Comparison of ENCODE assay signal across 29 cellular contexts in genomic region chr12:97524812-97525211, GRCh38.
DNase-seq lines count a peak whose midpoint lies in the region; ATAC-seq and TF ChIP-seq lines count a peak whose summit lies in the region.
"Had no signal": no experiment of that assay in that cellular context is flagged by ENCODE, and none has a peak within 500 bp of the region (broad histone marks: within the 10 kb centered on the region; RNA-seq: fewer than 3 reads in every experiment).

No MANE protein-coding gene starts in this region.

- TF ChIP-seq EP300 in transverse colon (IDR thresholded peaks at IDR 0.05; ENCODE audit: low read depth) (no peak), upper lobe of left lung (IDR thresholded peaks at IDR 0.05) (no peak)

- intact Hi-C loops in left lung (cut with DNase I) = no loop called here
- intact Hi-C loops in upper lobe of right lung (cut with DNase I) = no loop called here
- intact Hi-C loops in transverse colon (cut with DNase I; ENCODE audit: low total_unique reads) = no loop called here

- H3K27ac ChIP-seq in left lung (no peak overlapping the region), upper lobe of right lung (no peak overlapping the region), transverse colon (no peak overlapping the region), upper lobe of left lung (no peak overlapping the region)
- H3K27ac ChIP-seq: 22Rv1; A549; BLaER1; BLaER1 treated with 17β-estradiol and CSF1 and Interleukin-3, amounts not matched to agents 10 nM and 100 nM; C4-2B had no signal

- 82 to 100% methylated on average over 1 of the region's 1 CpG for WGBS in transverse colon (ENCODE audit: low coverage in 1 of 2), 2 donors
- WGBS in upper lobe of left lung, 2 donors = 61 to 77% methylated on average over 1 of the region's 1 CpG

- ATAC-seq in left lung (peak; percentile 33), upper lobe of right lung (peak; percentile 59), upper lobe of left lung (ENCODE audit: low FRiP score in 2 of 2) (no peak)
- ATAC-seq: A549; CD8-positive, alpha-beta T cell had no signal

- TF ChIP-seq POLR2A in transverse colon (IDR thresholded peaks at IDR 0.05) (no peak), upper lobe of left lung (IDR thresholded peaks at IDR 0.05) (no peak)

- TF ChIP-seq CTCF in left lung (IDR thresholded peaks at IDR 0.05) (no peak), upper lobe of right lung (IDR thresholded peaks at IDR 0.05) (no peak), transverse colon (IDR thresholded peaks at IDR 0.05) (no peak), upper lobe of left lung (IDR thresholded peaks at IDR 0.05) (no peak)

- DNase-seq in left lung (no peak), upper lobe of right lung (no peak), transverse colon (no peak), upper lobe of left lung (no peak)
- DNase-seq: 8988T; ACHN; AML-193; BE2C; C1 segment of cervical spinal cord; Caco-2; Calu3; CD4-positive, alpha-beta memory T cell; CD4-positive, alpha-beta T cell; CD4-positive, CD25-positive, alpha-beta regulatory T cell; CD8-positive, alpha-beta memory T cell; CD8-positive, alpha-beta T cell; COR-L47; DMS 273 treated with DMSO at 0.1 percent for 48 hours; DMS153; DMS53; DMS79; DMS79 treated with DMSO at 0.1 percent for 48 hours; DND-41; EL had no signal

- in situ Hi-C loops in transverse colon (cut with MboI; ENCODE audit: low pct_ligation_motif_present in 1 of 4, low pct_unique_long_range_greater_than_20kb in 1 of 4, low sequenced_read_pairs in 3 of 4) = no loop called here

- H3K36me3 ChIP-seq in left lung (no peaks in the 10 kb centered on the region), upper lobe of right lung (no peaks in the 10 kb centered on the region), transverse colon (no peaks in the 10 kb centered on the region), upper lobe of left lung (no peaks in the 10 kb centered on the region)
- H3K36me3 ChIP-seq: BE2C; BLaER1; BLaER1 treated with 17β-estradiol and CSF1 and Interleukin-3, amounts not matched to agents 10 nM and 100 nM had no signal

- H3K4me3 ChIP-seq in left lung (no peak overlapping the region), upper lobe of right lung (no peak overlapping the region), transverse colon (no peak overlapping the region), upper lobe of left lung (no peak overlapping the region)
- H3K4me3 ChIP-seq: A549; BLaER1; BLaER1 treated with 17β-estradiol and CSF1 and Interleukin-3, amounts not matched to agents 10 nM and 100 nM had no signal

- H3K27me3 ChIP-seq in left lung (no peaks in the 10 kb centered on the region), upper lobe of right lung (no peaks in the 10 kb centered on the region), transverse colon (no peaks in the 10 kb centered on the region), upper lobe of left lung (no peaks in the 10 kb centered on the region)
- H3K27me3 ChIP-seq: BE2C; BLaER1; BLaER1 treated with 17β-estradiol and CSF1 and Interleukin-3, amounts not matched to agents 10 nM and 100 nM had no signal

- no peaks in the 10 kb centered on the region for H3K9me3 ChIP-seq in left lung
- H3K9me3 ChIP-seq in upper lobe of right lung = no peaks in the 10 kb centered on the region
- H3K9me3 ChIP-seq in transverse colon = no peaks in the 10 kb centered on the region
- H3K9me3 ChIP-seq in upper lobe of left lung = no peaks in the 10 kb centered on the region
- H3K9me3 ChIP-seq: A549; BE2C; BLaER1; BLaER1 treated with 17β-estradiol and CSF1 and Interleukin-3, amounts not matched to agents 10 nM and 100 nM; Caco-2 had no signal

- H3K4me1 ChIP-seq in left lung (no peaks in the 10 kb centered on the region), upper lobe of right lung (no peaks in the 10 kb centered on the region), transverse colon (no peaks in the 10 kb centered on the region), upper lobe of left lung (no peaks in the 10 kb centered on the region)
- H3K4me1 ChIP-seq: A549, BE2C, BLaER1 had no signal

Comparison
In these comparisons a context has a peak if more than half of its experiments do, and no peak if none do; other contexts are left out.
1. ATAC-seq: peak in left lung (single experiment) and upper lobe of right lung (single experiment); none in upper lobe of left lung (0 of 2).